ENCODE assay signal across 1 cellular context in genomic region chr1:208219659-208220282, GRCh38.
TF ChIP-seq lines count a peak whose summit lies in the region.

No MANE protein-coding gene starts in this region.

TF ChIP-seq in SK-N-SH treated with all-trans-retinoic acid at 6 μM for 48 hours, 23 proteins besides CTCF, POLR2A, EP300 and RAD21 (continued from another document):
- TF ChIP-seq PATZ1 (CRISPR knock-in tag; IDR thresholded peaks at IDR 0.05; ENCODE audit: borderline replicate concordance), result no peak
- no peak for TF ChIP-seq CSDC2 (CRISPR knock-in tag; IDR thresholded peaks at IDR 0.05)
